1 cellular context compared by ENCODE assay signal in the genomic region with DNA sequence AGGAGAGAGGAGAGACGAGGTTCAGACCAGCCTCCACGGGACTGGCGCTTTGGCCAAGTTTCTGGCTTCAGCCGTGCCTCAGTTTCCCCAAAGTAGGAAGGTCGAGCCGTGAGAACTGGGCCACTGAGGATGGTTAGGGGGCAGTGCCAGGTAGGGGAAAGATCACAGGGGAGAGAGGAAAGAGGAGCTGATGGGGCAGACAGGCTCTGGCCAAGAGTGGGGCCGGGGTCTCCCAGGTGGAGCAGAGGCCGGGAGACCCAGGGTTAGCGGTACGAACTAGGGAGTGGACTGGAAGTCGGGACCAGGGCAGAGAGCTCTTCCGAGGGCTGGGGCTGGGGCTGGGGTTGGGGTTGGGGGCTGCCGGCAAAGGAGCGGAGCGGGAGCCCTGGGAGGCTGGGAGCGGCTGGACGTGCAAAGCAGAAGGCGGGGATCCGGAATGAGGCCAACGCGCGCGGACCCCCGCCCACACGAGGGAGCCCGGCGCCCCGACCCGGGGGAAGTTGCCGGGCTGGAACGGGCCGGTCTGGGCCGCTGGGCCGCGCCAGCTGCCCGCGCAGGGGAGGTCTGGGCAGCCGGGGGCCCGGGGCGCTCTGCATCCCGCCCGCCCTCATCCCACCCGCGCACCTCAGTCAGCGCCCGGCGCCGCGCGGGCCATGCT.
A peak's percentile ranks its signal among the peaks of the same experiment; 100 is the strongest.
TF ChIP-seq lines count a peak whose summit lies in the region.

No MANE protein-coding gene starts in this region.

TF ChIP-seq in K562, 482 proteins besides CTCF, POLR2A, EP300 and RAD21 (continued from another document):
- TF ChIP-seq, protein P1, sequence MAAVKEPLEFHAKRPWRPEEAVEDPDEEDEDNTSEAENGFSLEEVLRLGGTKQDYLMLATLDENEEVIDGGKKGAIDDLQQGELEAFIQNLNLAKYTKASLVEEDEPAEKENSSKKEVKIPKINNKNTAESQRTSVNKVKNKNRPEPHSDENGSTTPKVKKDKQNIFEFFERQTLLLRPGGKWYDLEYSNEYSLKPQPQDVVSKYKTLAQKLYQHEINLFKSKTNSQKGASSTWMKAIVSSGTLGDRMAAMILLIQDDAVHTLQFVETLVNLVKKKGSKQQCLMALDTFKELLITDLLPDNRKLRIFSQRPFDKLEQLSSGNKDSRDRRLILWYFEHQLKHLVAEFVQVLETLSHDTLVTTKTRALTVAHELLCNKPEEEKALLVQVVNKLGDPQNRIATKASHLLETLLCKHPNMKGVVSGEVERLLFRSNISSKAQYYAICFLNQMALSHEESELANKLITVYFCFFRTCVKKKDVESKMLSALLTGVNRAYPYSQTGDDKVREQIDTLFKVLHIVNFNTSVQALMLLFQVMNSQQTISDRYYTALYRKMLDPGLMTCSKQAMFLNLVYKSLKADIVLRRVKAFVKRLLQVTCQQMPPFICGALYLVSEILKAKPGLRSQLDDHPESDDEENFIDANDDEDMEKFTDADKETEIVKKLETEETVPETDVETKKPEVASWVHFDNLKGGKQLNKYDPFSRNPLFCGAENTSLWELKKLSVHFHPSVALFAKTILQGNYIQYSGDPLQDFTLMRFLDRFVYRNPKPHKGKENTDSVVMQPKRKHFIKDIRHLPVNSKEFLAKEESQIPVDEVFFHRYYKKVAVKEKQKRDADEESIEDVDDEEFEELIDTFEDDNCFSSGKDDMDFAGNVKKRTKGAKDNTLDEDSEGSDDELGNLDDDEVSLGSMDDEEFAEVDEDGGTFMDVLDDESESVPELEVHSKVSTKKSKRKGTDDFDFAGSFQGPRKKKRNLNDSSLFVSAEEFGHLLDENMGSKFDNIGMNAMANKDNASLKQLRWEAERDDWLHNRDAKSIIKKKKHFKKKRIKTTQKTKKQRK (IDR thresholded peaks at IDR 0.05; ENCODE audit: borderline replicate concordance, low read depth, low read length), result no peak
- TF ChIP-seq NR2F6 (CRISPR knock-in tag; IDR thresholded peaks at IDR 0.05) (no peak), CTCFL (IDR thresholded peaks at IDR 0.05; ENCODE audit: borderline replicate concordance, insufficient read depth, low read depth, low read length, poor library complexity, severe bottlenecking) (peak; percentile 5), TRIM24 (IDR thresholded peaks at IDR 0.05) (no peak), HCFC1 (IDR thresholded peaks at IDR 0.05; ENCODE audit: low read depth, low read length) (no peak), SAP30 (IDR thresholded peaks at IDR 0.05; ENCODE audit: borderline replicate concordance, insufficient read depth, low read depth, low read length, poor library complexity, severe bottlenecking) (peak; percentile 1), RBFOX2 (IDR thresholded peaks at IDR 0.05; ENCODE audit: low read depth, low read length) (0 out of 2 replicates have a peak, but pooled peaks have one; percentile 7), MTA2 (IDR thresholded peaks at IDR 0.05; ENCODE audit: low read depth) (no peak), IRF2 (CRISPR knock-in tag; IDR thresholded peaks at IDR 0.05) (no peak)
- TF ChIP-seq, protein P2, sequence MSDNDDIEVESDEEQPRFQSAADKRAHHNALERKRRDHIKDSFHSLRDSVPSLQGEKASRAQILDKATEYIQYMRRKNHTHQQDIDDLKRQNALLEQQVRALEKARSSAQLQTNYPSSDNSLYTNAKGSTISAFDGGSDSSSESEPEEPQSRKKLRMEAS (CRISPR knock-in tag; IDR thresholded peaks at IDR 0.05), result 0 out of 2 replicates have a peak, but pooled peaks have one; percentile 15
